ENCODE assay signal across 19 cellular contexts in genomic region chr9:6900440-6900883, GRCh38.
DNase-seq lines count a peak whose midpoint lies in the region; ATAC-seq, FAIRE-seq and TF ChIP-seq lines count a peak whose summit lies in the region.
"Had no signal": no experiment of that assay in that cellular context is flagged by ENCODE, and none has a peak within 500 bp of the region (broad histone marks: within the 10 kb centered on the region; RNA-seq: fewer than 3 reads in every experiment).

No MANE protein-coding gene starts in this region.

- peaks cover 47% of the 10 kb centered on the region for H3K4me1 Mint-ChIP-seq in activated naive CD8-positive, alpha-beta T cell (ENCODE audit: low read depth)
- peaks cover 41% of the 10 kb centered on the region for H3K4me1 Mint-ChIP-seq in activated naive CD8-positive, alpha-beta T cell treated with anti-CD3 and anti-CD28 coated beads, Interleukin-2, amount 50 U/mL, for 24 hours
- H3K4me1 Mint-ChIP-seq in memory B cell, result peaks cover 19% of the 10 kb centered on the region
- peaks cover 35 to 54% (median 50%) of the 10 kb centered on the region in 3 donors for H3K4me1 Mint-ChIP-seq in CD8-positive, alpha-beta memory T cell

- H2AK5ac ChIP-seq in H1 (ENCODE audit: low read depth, low read length), result no peak overlapping the region

- H3K18ac ChIP-seq in H1 (ENCODE audit: extremely low read depth, low read length), result no peak overlapping the region

- no peak overlapping the region for H3K4ac ChIP-seq in H1 (replicated peaks; ENCODE audit: insufficient read length, low read depth, low read length)

- H3K23ac ChIP-seq in H1 (ENCODE audit: insufficient read length), result no peak overlapping the region

- H2BK120ac ChIP-seq in H1 (replicated peaks; ENCODE audit: low read depth, low read length), result no peak overlapping the region

- no peak overlapping the region for H4K91ac ChIP-seq in H1 (replicated peaks; ENCODE audit: insufficient read length, low read length)

- H2AFZ ChIP-seq in H1 (ENCODE audit: low read length), result no peak overlapping the region

- no peak for FAIRE-seq in H1 (lab: Jason Lieb, UNC)
- FAIRE-seq: D721Med, G401.6, GM12891, HTR-8/SVneo had no signal

- H3K79me1 ChIP-seq in H1 (ENCODE audit: low read depth, low read length), result no peaks in the 10 kb centered on the region; the same call in 1 of the 2 replicates

- TF ChIP-seq RAD21 in H1 (IDR thresholded peaks at IDR 0.05 in 1 of 2, conservative IDR thresholded peaks at IDR 0.05 in 1 of 2; ENCODE audit: low read depth in 2 of 2, low read length in 2 of 2), result no peak

- H2BK20ac ChIP-seq in H1 (ENCODE audit: low read length), result no peak overlapping the region

- H3K36me3 ChIP-seq in H1 (ENCODE audit: control insufficient read depth in 2 of 4, insufficient read depth in 4 of 4, low read length in 3 of 4), result no peaks in the 10 kb centered on the region
- no peaks in the 10 kb centered on the region for H3K36me3 ChIP-seq in CD8-positive, alpha-beta memory T cell (ENCODE audit: insufficient read depth, low read length)

- H3K27ac Mint-ChIP-seq in activated naive CD8-positive, alpha-beta T cell, result peak overlapping the region; percentile 50
- no peak overlapping the region for H3K27ac Mint-ChIP-seq in activated naive CD8-positive, alpha-beta T cell treated with anti-CD3 and anti-CD28 coated beads, Interleukin-2, amount 50 U/mL, for 24 hours
- peak overlapping the region; percentile 45 for H3K27ac Mint-ChIP-seq in memory B cell
- no peak overlapping the region for H3K27ac Mint-ChIP-seq in CD8-positive, alpha-beta memory T cell
- H3K27ac Mint-ChIP-seq: CD4-positive, CD25-positive, alpha-beta regulatory T cell; HFFc6 had no signal

- H2BK15ac ChIP-seq in H1 (ENCODE audit: low read length), result no peak overlapping the region

- no peak overlapping the region for H3K9ac ChIP-seq in H1 (replicated peaks in 1 of 4; ENCODE audit: extremely low read depth in 1 of 4, low read depth in 3 of 4, low read length in 3 of 4)
- H3K9ac ChIP-seq: BLaER1 treated with 17β-estradiol and CSF1 and Interleukin-3, amounts not matched to agents 10 nM and 100 nM had no signal

- no peaks in the 10 kb centered on the region for H3K23me2 ChIP-seq in H1 (ENCODE audit: low read depth, low read length)

- TF ChIP-seq POLR2A in H1 (IDR thresholded peaks at IDR 0.05; ENCODE audit: control extremely low read depth in 1 of 2, low read depth in 2 of 2, low read length in 2 of 2), result no peak

- 93% methylated on average over 7 of the region's 7 CpGs; no CpG with 5 or more reads in 1 of the 2 experiments for WGBS in H1 (ENCODE audit: extremely low coverage in 1 of 2, insufficient coverage in 1 of 2, insufficient read length in 1 of 2, insufficient replicate concordance in 2 of 2, low coverage in 1 of 2, low lambda C conversion rate in 2 of 2, missing lambda C conversion rate in 1 of 2), 2 experiments

- no peak overlapping the region for H3K4me2 ChIP-seq in H1 (ENCODE audit: insufficient read depth in 1 of 2, low read depth in 2 of 2, low read length in 2 of 2)
- H3K4me2 ChIP-seq: BLaER1 treated with 17β-estradiol and CSF1 and Interleukin-3, amounts not matched to agents 10 nM and 100 nM had no signal

- H3K4me3 ChIP-seq in H1 (ENCODE audit: extremely low read depth in 1 of 4, insufficient read depth in 2 of 4, low read depth in 3 of 4, low read length in 4 of 4), result no peak overlapping the region
- no peak overlapping the region for H3K4me3 ChIP-seq in CD8-positive, alpha-beta memory T cell (ENCODE audit: low read length)
- H3K4me3 ChIP-seq: BLaER1 treated with 17β-estradiol and CSF1 and Interleukin-3, amounts not matched to agents 10 nM and 100 nM had no signal

- H4K8ac ChIP-seq in H1 (ENCODE audit: extremely low read depth, insufficient read depth, low read length), result no peak overlapping the region

- H3K27me3 ChIP-seq in H1 (replicated peaks in 1 of 4; ENCODE audit: control insufficient read depth in 3 of 4, extremely low read depth in 1 of 4, insufficient read depth in 3 of 4, low read length in 3 of 4), result no peaks in the 10 kb centered on the region
- H3K27me3 ChIP-seq in CD8-positive, alpha-beta memory T cell (ENCODE audit: insufficient read depth, low read length, poor library complexity, severe bottlenecking), result no peaks in the 10 kb centered on the region
- H3K27me3 ChIP-seq: BLaER1 treated with 17β-estradiol and CSF1 and Interleukin-3, amounts not matched to agents 10 nM and 100 nM had no signal

- CTCF ChIA-PET in H1 (lab: Charles Lee; ENCODE audit: partially characterized antibody), result no interaction called here
- CTCF ChIA-PET in CD8-positive, alpha-beta memory T cell (lab: Charles Lee), result no interaction called here

- no peak overlapping the region for H3K14ac ChIP-seq in H1 (ENCODE audit: insufficient read length)

- no peaks in the 10 kb centered on the region for H3K9me3 Mint-ChIP-seq in activated naive CD8-positive, alpha-beta T cell (ENCODE audit: low read depth)
- no peaks in the 10 kb centered on the region for H3K9me3 Mint-ChIP-seq in activated naive CD8-positive, alpha-beta T cell treated with anti-CD3 and anti-CD28 coated beads, Interleukin-2, amount 50 U/mL, for 24 hours
- H3K9me3 Mint-ChIP-seq in memory B cell, result no peaks in the 10 kb centered on the region
- no peaks in the 10 kb centered on the region for H3K9me3 Mint-ChIP-seq in CD8-positive, alpha-beta memory T cell
- H3K9me3 Mint-ChIP-seq: CD4-positive, CD25-positive, alpha-beta regulatory T cell; HFFc6 had no signal

- TF ChIP-seq EP300 in H1 (IDR thresholded peaks at IDR 0.05; ENCODE audit: borderline replicate concordance in 1 of 2, low read depth in 2 of 2, low read length in 2 of 2), result no peak

- no peak overlapping the region for H3K56ac ChIP-seq in H1 (replicated peaks; ENCODE audit: insufficient read length, low read depth, low read length)

- no peak for TF ChIP-seq CTCF in H1 (IDR thresholded peaks at IDR 0.05; ENCODE audit: control extremely low read depth in 1 of 3, insufficient read depth in 1 of 3, low read depth in 1 of 3, low read length in 3 of 3)

- H4K20me1 ChIP-seq in H1 (replicated peaks in 1 of 2; ENCODE audit: control insufficient read depth in 1 of 2, insufficient read depth in 2 of 2, low read length in 2 of 2), result no peaks in the 10 kb centered on the region

- H2BK5ac ChIP-seq in H1 (ENCODE audit: low read depth, low read length), result 0 out of 2 replicates have a peak overlapping the region, but pooled peaks have one; percentile 7

- peaks cover 0 to 5% (median 1%) of the 10 kb centered on the region in 4 experiments; a peak in 2 of 7 replicates for H3K4me1 ChIP-seq in H1 (replicated peaks in 1 of 4; ENCODE audit: control insufficient read depth in 3 of 4, insufficient read depth in 4 of 4, low read length in 3 of 4)
- H3K4me1 ChIP-seq in CD8-positive, alpha-beta memory T cell (ENCODE audit: insufficient read depth, low read length), result no peaks in the 10 kb centered on the region

- H4K5ac ChIP-seq in H1 (ENCODE audit: insufficient read length, low read depth, low read length), result no peak overlapping the region

- H3K79me2 ChIP-seq in H1 (ENCODE audit: control insufficient read depth in 1 of 2, insufficient read depth in 2 of 2, low read length in 2 of 2), result no peaks in the 10 kb centered on the region

- H3K27me3 Mint-ChIP-seq in activated naive CD8-positive, alpha-beta T cell, result no peaks in the 10 kb centered on the region
- no peaks in the 10 kb centered on the region for H3K27me3 Mint-ChIP-seq in activated naive CD8-positive, alpha-beta T cell treated with anti-CD3 and anti-CD28 coated beads, Interleukin-2, amount 50 U/mL, for 24 hours
- no peaks in the 10 kb centered on the region for H3K27me3 Mint-ChIP-seq in memory B cell
- H3K27me3 Mint-ChIP-seq in CD8-positive, alpha-beta memory T cell, result no peaks in the 10 kb centered on the region
- H3K27me3 Mint-ChIP-seq: CD4-positive, CD25-positive, alpha-beta regulatory T cell had no signal

- no peak overlapping the region for H3K27ac ChIP-seq in H1 (ENCODE audit: low read depth, low read length)
- H3K27ac ChIP-seq in CD8-positive, alpha-beta memory T cell (ENCODE audit: low read depth, low read length), result no peak overlapping the region
- H3K27ac ChIP-seq: BLaER1 treated with 17β-estradiol and CSF1 and Interleukin-3, amounts not matched to agents 10 nM and 100 nM had no signal

- no peaks in the 10 kb centered on the region for H3K9me3 ChIP-seq in H1 (ENCODE audit: insufficient read depth in 2 of 2, low read depth in 1 of 2, low read length in 1 of 2)
- no peaks in the 10 kb centered on the region for H3K9me3 ChIP-seq in CD8-positive, alpha-beta memory T cell (ENCODE audit: low read length)
- H3K9me3 ChIP-seq: BLaER1 treated with 17β-estradiol and CSF1 and Interleukin-3, amounts not matched to agents 10 nM and 100 nM had no signal

- ATAC-seq in activated naive CD8-positive, alpha-beta T cell treated with anti-CD3 and anti-CD28 coated beads, Interleukin-2, amount 50 U/mL, for 24 hours, result no peak
- no peak for ATAC-seq in memory B cell (ENCODE audit: low read depth)

- POLR2A ChIA-PET in H1 (lab: Charles Lee; ENCODE audit: partially characterized antibody), result no interaction called here
- POLR2A ChIA-PET in CD8-positive, alpha-beta memory T cell (lab: Charles Lee), result no interaction called here

- no peak overlapping the region for H2BK12ac ChIP-seq in H1 (ENCODE audit: low read depth, low read length)

- peak overlapping the region; percentile 0 for H3K4me3 Mint-ChIP-seq in activated naive CD8-positive, alpha-beta T cell
- no peak overlapping the region for H3K4me3 Mint-ChIP-seq in activated naive CD8-positive, alpha-beta T cell treated with anti-CD3 and anti-CD28 coated beads, Interleukin-2, amount 50 U/mL, for 24 hours
- no peak overlapping the region for H3K4me3 Mint-ChIP-seq in memory B cell
- H3K4me3 Mint-ChIP-seq in CD8-positive, alpha-beta memory T cell, result no peak overlapping the region
- H3K4me3 Mint-ChIP-seq: CD4-positive, CD25-positive, alpha-beta regulatory T cell; HFFc6 had no signal

- H3K36me3 Mint-ChIP-seq in activated naive CD8-positive, alpha-beta T cell, result peaks cover 14% of the 10 kb centered on the region
- peaks cover 18% of the 10 kb centered on the region for H3K36me3 Mint-ChIP-seq in activated naive CD8-positive, alpha-beta T cell treated with anti-CD3 and anti-CD28 coated beads, Interleukin-2, amount 50 U/mL, for 24 hours (ENCODE audit: low read depth)
- H3K36me3 Mint-ChIP-seq in memory B cell, result peaks cover 28% of the 10 kb centered on the region
- peaks cover 0 to 61% (median 10%) of the 10 kb centered on the region in 3 donors for H3K36me3 Mint-ChIP-seq in CD8-positive, alpha-beta memory T cell

- no peak for DNase-seq in activated naive CD8-positive, alpha-beta T cell treated with anti-CD3 and anti-CD28 coated beads, Interleukin-2, amount 50 U/mL, for 24 hours
- DNase-seq in H1 (ENCODE audit: low read depth in 1 of 2, low spot score in 2 of 2), result no peak
- DNase-seq in memory B cell (ENCODE audit: low spot score in 2 of 2), result no peak
- DNase-seq in SHP77 (lab: John Stamatoyannopoulos, UW), result no peak
- DNase-seq in CD8-positive, alpha-beta memory T cell, result no peak
- DNase-seq in NCI-H1694 treated with DMSO at 0.1 percent for 48 hours (lab: John Stamatoyannopoulos, UW), result no peak
- DNase-seq: 8988T, DMS153, DMS79 treated with DMSO at 0.1 percent for 48 hours, EL, HCEC 1CT, HFFc6 had no signal

TF ChIP-seq in H1, 55 proteins besides CTCF, POLR2A, EP300 and RAD21 (continues in another document):
- TF ChIP-seq KDM5A (IDR thresholded peaks at IDR 0.05; ENCODE audit: low read length) (no peak), CBX5 (IDR thresholded peaks at IDR 0.05; ENCODE audit: low read depth, low read length) (no peak), HDAC2 (IDR thresholded peaks at IDR 0.05; ENCODE audit: borderline replicate concordance in 1 of 2, low read depth in 2 of 2, low read length in 2 of 2) (no peak)

Comparison
In these comparisons a context has a peak if more than half of its experiments do, and no peak if none do; other contexts are left out.
1. H3K27ac Mint-ChIP-seq: peak in activated naive CD8-positive, alpha-beta T cell (single experiment) and memory B cell (single experiment); none in activated naive CD8-positive, alpha-beta T cell treated with anti-CD3 and anti-CD28 coated beads, Interleukin-2, amount 50 U/mL, for 24 hours (single experiment) and CD8-positive, alpha-beta memory T cell (0 of 8).